40 cellular contexts compared by ENCODE assay signal in genomic region chr20:12464036-12464435, GRCh38.
"Had no signal": no experiment of that assay in that cellular context is flagged by ENCODE, and none has a peak within 500 bp of the region (broad histone marks: within the 10 kb centered on the region; RNA-seq: fewer than 3 reads in every experiment).

No MANE protein-coding gene starts in this region.

- H3K9me3 ChIP-seq: adrenal gland, ascending aorta, body of pancreas, breast epithelium had no signal

- ATAC-seq: activated naive CD4-positive, alpha-beta T cell treated with anti-CD3 and anti-CD28 coated beads, Interleukin-2, amount 50 U/mL, for 72 hours; activated naive CD8-positive, alpha-beta T cell treated with anti-CD3 and anti-CD28 coated beads, Interleukin-2, amount 50 U/mL, for 24 hours; activated T-cell treated with anti-CD3 and anti-CD28 coated beads, Interleukin-2, amount 50 U/mL, for 4 hours; activated T-cell treated with anti-CD3 and anti-CD28 coated beads, Interleukin-2, amount 50 U/mL, for 72 hours; activated T-helper 17 cell treated with anti-CD3 and anti-CD28 coated beads, Interleukin-2, amount 50 U/mL, for 72 hours; body of pancreas had no signal

- H3K27ac ChIP-seq: adrenal gland, ascending aorta, body of pancreas, brain microvascular endothelial cell, breast epithelium, cardiac muscle cell had no signal

- H3K4me1 Mint-ChIP-seq: activated naive CD4-positive, alpha-beta T cell treated with anti-CD3 and anti-CD28 coated beads, Interleukin-2, amount 10 ng/mL, durations not matched to agents 7 days and 5 days; activated naive CD4-positive, alpha-beta T cell treated with anti-CD3 and anti-CD28 coated beads, Interleukin-2, amount 50 U/mL, for 24 hours; activated naive CD8-positive, alpha-beta T cell treated with anti-CD3 and anti-CD28 coated beads for 36 hours; activated naive CD8-positive, alpha-beta T cell treated with anti-CD3 and anti-CD28 coated beads, Interleukin-2, amount 10 ng/mL, durations not matched to agents 7 days and 5 days; activated naive CD8-positive, alpha-beta T cell treated with anti-CD3 and anti-CD28 coated beads, Interleukin-2, amount 50 U/mL, for 24 hours; activated T-helper 17 cell treated with anti-CD3 and anti-CD28 coated beads, Interleukin-2, amount 50 U/mL, for 72 hours; central memory CD8-positive, alpha-beta T cell had no signal

- FAIRE-seq: astrocyte had no signal

- H3K27me3 Mint-ChIP-seq: activated naive CD4-positive, alpha-beta T cell treated with anti-CD3 and anti-CD28 coated beads, Interleukin-2, amount 10 ng/mL, durations not matched to agents 7 days and 5 days; activated naive CD4-positive, alpha-beta T cell treated with anti-CD3 and anti-CD28 coated beads, Interleukin-2, amount 50 U/mL, for 24 hours; activated naive CD8-positive, alpha-beta T cell; activated naive CD8-positive, alpha-beta T cell treated with anti-CD3 and anti-CD28 coated beads for 36 hours; activated naive CD8-positive, alpha-beta T cell treated with anti-CD3 and anti-CD28 coated beads, Interleukin-2, amount 10 ng/mL, durations not matched to agents 7 days and 5 days; activated naive CD8-positive, alpha-beta T cell treated with anti-CD3 and anti-CD28 coated beads, Interleukin-2, amount 50 U/mL, for 24 hours; activated T-cell treated with anti-CD3 and anti-CD28 coated beads, Interleukin-2, amount 50 U/mL, for 24 hours; activated T-helper 17 cell treated with anti-CD3 and anti-CD28 coated beads, Interleukin-2, amount 50 U/mL, for 72 hours; central memory CD8-positive, alpha-beta T cell had no signal

- H3K36me3 Mint-ChIP-seq: activated naive CD4-positive, alpha-beta T cell treated with anti-CD3 and anti-CD28 coated beads, Interleukin-2, amount 10 ng/mL, durations not matched to agents 7 days and 5 days; activated naive CD4-positive, alpha-beta T cell treated with anti-CD3 and anti-CD28 coated beads, Interleukin-2, amount 50 U/mL, for 24 hours; activated naive CD8-positive, alpha-beta T cell; activated naive CD8-positive, alpha-beta T cell treated with anti-CD3 and anti-CD28 coated beads for 36 hours; activated naive CD8-positive, alpha-beta T cell treated with anti-CD3 and anti-CD28 coated beads, Interleukin-2, amount 10 ng/mL, durations not matched to agents 7 days and 5 days; brain had no signal

- H3K27me3 ChIP-seq: adrenal gland, ascending aorta, body of pancreas, brain microvascular endothelial cell, breast epithelium, cardiac muscle cell had no signal

- H3K4me3 Mint-ChIP-seq: activated naive CD4-positive, alpha-beta T cell treated with anti-CD3 and anti-CD28 coated beads for 36 hours; activated naive CD4-positive, alpha-beta T cell treated with anti-CD3 and anti-CD28 coated beads, Interleukin-2, amount 10 ng/mL, durations not matched to agents 7 days and 5 days; activated naive CD4-positive, alpha-beta T cell treated with anti-CD3 and anti-CD28 coated beads, Interleukin-2, amount 50 U/mL, for 24 hours; activated naive CD8-positive, alpha-beta T cell; activated naive CD8-positive, alpha-beta T cell treated with anti-CD3 and anti-CD28 coated beads for 36 hours; activated naive CD8-positive, alpha-beta T cell treated with anti-CD3 and anti-CD28 coated beads, Interleukin-2, amount 10 ng/mL, durations not matched to agents 7 days and 5 days; activated naive CD8-positive, alpha-beta T cell treated with anti-CD3 and anti-CD28 coated beads, Interleukin-2, amount 50 U/mL, for 24 hours; activated T-cell treated with anti-CD3 and anti-CD28 coated beads, Interleukin-2, amount 50 U/mL, for 24 hours; activated T-cell treated with anti-CD3 and anti-CD28 coated beads, Interleukin-2, amount 50 U/mL, for 4 hours; activated T-cell treated with anti-CD3 and anti-CD28 coated beads, Interleukin-2, amount 50 U/mL, for 72 hours; activated T-helper 1 cell treated with anti-CD3 and anti-CD28 coated beads, Interleukin-12 subunit alpha, Interleukin-12 subunit beta, Interleukin-2, Interleukin-4 antibody, amounts not matched to agents 30 ng/mL and 10 ng/mL and 1 ng/mL, durations not matched to agents 14 hours and 24 hours and 36 hours; activated T-helper 17 cell treated with anti-CD3 and anti-CD28 coated beads, Interleukin-2, amount 50 U/mL, for 72 hours; brain; central memory CD8-positive, alpha-beta T cell had no signal

- H3K27ac Mint-ChIP-seq: activated naive CD4-positive, alpha-beta T cell treated with anti-CD3 and anti-CD28 coated beads for 36 hours; activated naive CD4-positive, alpha-beta T cell treated with anti-CD3 and anti-CD28 coated beads, Interleukin-2, amount 10 ng/mL, durations not matched to agents 7 days and 5 days; activated naive CD4-positive, alpha-beta T cell treated with anti-CD3 and anti-CD28 coated beads, Interleukin-2, amount 50 U/mL, for 24 hours; activated naive CD4-positive, alpha-beta T cell treated with anti-CD3 and anti-CD28 coated beads, Interleukin-2, amount 50 U/mL, for 72 hours; activated naive CD8-positive, alpha-beta T cell; activated naive CD8-positive, alpha-beta T cell treated with anti-CD3 and anti-CD28 coated beads for 36 hours; activated naive CD8-positive, alpha-beta T cell treated with anti-CD3 and anti-CD28 coated beads, Interleukin-2, amount 10 ng/mL, durations not matched to agents 7 days and 5 days; activated naive CD8-positive, alpha-beta T cell treated with anti-CD3 and anti-CD28 coated beads, Interleukin-2, amount 50 U/mL, for 24 hours; activated T-cell treated with anti-CD3 and anti-CD28 coated beads, Interleukin-2, amount 50 U/mL, for 24 hours; activated T-cell treated with anti-CD3 and anti-CD28 coated beads, Interleukin-2, amount 50 U/mL, for 72 hours; activated T-helper 1 cell treated with anti-CD3 and anti-CD28 coated beads, Interleukin-12 subunit alpha, Interleukin-12 subunit beta, Interleukin-2, Interleukin-4 antibody, amounts not matched to agents 30 ng/mL and 10 ng/mL and 1 ng/mL, durations not matched to agents 14 hours and 24 hours and 36 hours; activated T-helper 17 cell treated with anti-CD3 and anti-CD28 coated beads, Interleukin-2, amount 50 U/mL, for 72 hours; activated T-helper 2 cell treated with anti-CD3 and anti-CD28 coated beads, Interferon-gamma antibody, Interleukin-2, Interleukin-4, amounts not matched to agents 10 μg/mL and 5 μg/mL and 100 μg/mL, durations not matched to agents 14 hours and 24 hours and 36 hours; brain had no signal

- H3K36me3 ChIP-seq: adrenal gland, ascending aorta, brain microvascular endothelial cell, breast epithelium, cardiac muscle cell had no signal

- DNase-seq: activated effector memory CD4-positive, alpha-beta T cell treated with anti-CD3 and anti-CD28 coated beads, Interleukin-2, amount 50 U/mL, for 16 hours; activated effector memory CD4-positive, alpha-beta T cell treated with Interleukin-2 at 50 U/mL for 16 hours; activated gamma-delta T cell; activated gamma-delta T cell treated with Interleukin-2 at 50 U/mL for 16 hours; activated naive CD4-positive, alpha-beta T cell; activated naive CD4-positive, alpha-beta T cell treated with anti-CD3 and anti-CD28 coated beads for 36 hours; activated naive CD4-positive, alpha-beta T cell treated with anti-CD3 and anti-CD28 coated beads, Interleukin-2, amount 10 ng/mL, durations not matched to agents 7 days and 5 days; activated naive CD4-positive, alpha-beta T cell treated with anti-CD3 and anti-CD28 coated beads, Interleukin-2, amount 50 U/mL, for 16 hours; activated naive CD4-positive, alpha-beta T cell treated with Interleukin-2 at 50 U/mL for 16 hours; activated naive CD8-positive, alpha-beta T cell treated with anti-CD3 and anti-CD28 coated beads for 36 hours; activated naive CD8-positive, alpha-beta T cell treated with anti-CD3 and anti-CD28 coated beads, Interleukin-2, amount 10 ng/mL, durations not matched to agents 7 days and 5 days; activated naive CD8-positive, alpha-beta T cell treated with anti-CD3 and anti-CD28 coated beads, Interleukin-2, amount 50 U/mL, for 24 hours; activated T-cell treated with anti-CD3 and anti-CD28 coated beads for 4 hours; activated T-cell treated with anti-CD3 and anti-CD28 coated beads, Interleukin-2, amount 50 U/mL, for 1 hour; activated T-cell treated with anti-CD3 and anti-CD28 coated beads, Interleukin-2, amount 50 U/mL, for 24 hours; activated T-cell treated with anti-CD3 and anti-CD28 coated beads, Interleukin-2, amount 50 U/mL, for 4 hours; activated T-cell treated with anti-CD3 and anti-CD28 coated beads, Interleukin-2, amount 50 U/mL, for 48 hours; activated T-cell treated with anti-CD3 and anti-CD28 coated beads, Interleukin-2, amount 50 U/mL, for 72 hours; adrenal gland; amniotic stem cell; amygdala; anterior cingulate cortex; aorta; body of pancreas; brain microvascular endothelial cell; caudate nucleus; central memory CD4-positive, alpha-beta T cell; cerebellar nuclear complex had no signal

- H3K4me1 ChIP-seq: adrenal gland, ascending aorta, body of pancreas, breast epithelium had no signal

- H3K4me3 ChIP-seq: adrenal gland, ascending aorta, body of pancreas, breast epithelium, cardiac muscle cell had no signal
